In genomic region chr3:47054414-47054813, GRCh38 we compare ENCODE assay signal across 21 cellular contexts.
DNase-seq lines count a peak whose midpoint lies in the region; ATAC-seq, FAIRE-seq and TF ChIP-seq lines count a peak whose summit lies in the region.
"Had no signal": no experiment of that assay in that cellular context is flagged by ENCODE, and none has a peak within 500 bp of the region (broad histone marks: within the 10 kb centered on the region; RNA-seq: fewer than 3 reads in every experiment).

No MANE protein-coding gene starts in this region.

- no peak overlapping the region for H3K27ac ChIP-seq in CD4-positive, alpha-beta memory T cell (ENCODE audit: low read depth, low read length)
- H3K27ac ChIP-seq: tibial nerve had no signal

- peaks cover 32% of the 10 kb centered on the region for H3K4me1 ChIP-seq in CD4-positive, alpha-beta memory T cell (ENCODE audit: insufficient read depth, low read length)

- FAIRE-seq in GM12891 (lab: Jason Lieb, UNC) (peak; percentile 74), H54 (lab: Jason Lieb, UNC) (no peak)
- FAIRE-seq: astrocyte, TTC549 had no signal

- peaks cover 24 to 43% of the 10 kb centered on the region in 2 donors for H3K36me3 Mint-ChIP-seq in CD4-positive, alpha-beta memory T cell
- peaks cover 24% of the 10 kb centered on the region for H3K36me3 Mint-ChIP-seq in activated T-helper 1 cell treated with anti-CD3 and anti-CD28 coated beads, Interleukin-12 subunit alpha, Interleukin-12 subunit beta, Interleukin-2, Interleukin-4 antibody, amounts not matched to agents 30 ng/mL and 10 ng/mL and 1 ng/mL, durations not matched to agents 14 hours and 24 hours and 36 hours (ENCODE audit: low read depth)
- H3K36me3 Mint-ChIP-seq: IgD-negative memory B cell had no signal

- H3K4me3 ChIP-seq in CD4-positive, alpha-beta memory T cell (ENCODE audit: low read length in 2 of 2): no peak overlapping the region
- H3K4me3 ChIP-seq: MG63, tibial nerve had no signal

- H3K27ac Mint-ChIP-seq in CD4-positive, alpha-beta memory T cell: peak overlapping the region in 4 of 7 donors; percentile 33 to 70 (median 68)
- H3K27ac Mint-ChIP-seq in activated T-helper 1 cell treated with anti-CD3 and anti-CD28 coated beads, Interleukin-12 subunit alpha, Interleukin-12 subunit beta, Interleukin-2, Interleukin-4 antibody, amounts not matched to agents 30 ng/mL and 10 ng/mL and 1 ng/mL, durations not matched to agents 14 hours and 24 hours and 36 hours: no peak overlapping the region
- H3K27ac Mint-ChIP-seq: IgD-negative memory B cell; nephron progenitor cell; stimulated activated memory B cell treated with anti-CD40 and anti-IgM and Interleukin-4, amounts not matched to agents 10 μg/mL and 1 μg/mL and 100 μg/mL, for 72 hours had no signal

- peak; percentile 13 for ATAC-seq in left lobe of liver
- ATAC-seq: left cardiac atrium; stimulated activated memory B cell treated with anti-CD40 and anti-IgM and Interleukin-4, amounts not matched to agents 10 μg/mL and 1 μg/mL and 100 μg/mL, for 72 hours had no signal

- POLR2A ChIA-PET in CD4-positive, alpha-beta memory T cell (lab: Charles Lee; ENCODE audit: partially characterized antibody): interaction anchor here (1.5 kb wide), 1 partner anchor 12 kb away, joined by 4 read pairs; no protein-coding TSS in a partner anchor

- peaks cover 27 to 42% (median 36%) of the 10 kb centered on the region in 4 donors for H3K4me1 Mint-ChIP-seq in CD4-positive, alpha-beta memory T cell
- peaks cover 41% of the 10 kb centered on the region for H3K4me1 Mint-ChIP-seq in activated T-helper 1 cell treated with anti-CD3 and anti-CD28 coated beads, Interleukin-12 subunit alpha, Interleukin-12 subunit beta, Interleukin-2, Interleukin-4 antibody, amounts not matched to agents 30 ng/mL and 10 ng/mL and 1 ng/mL, durations not matched to agents 14 hours and 24 hours and 36 hours (ENCODE audit: low read depth)
- H3K4me1 Mint-ChIP-seq: nephron progenitor cell had no signal

- DNase-seq in CD4-positive, alpha-beta memory T cell: no peak
- no peak for DNase-seq in GM12891 (ENCODE audit: insufficient read length, low spot score)
- no peak for DNase-seq in activated T-helper 1 cell treated with anti-CD3 and anti-CD28 coated beads, Interleukin-12 subunit alpha, Interleukin-12 subunit beta, Interleukin-2, Interleukin-4 antibody, amounts not matched to agents 30 ng/mL and 10 ng/mL and 1 ng/mL, durations not matched to agents 14 hours and 24 hours and 36 hours (ENCODE audit: low spot score)
- DNase-seq in left lobe of liver (ENCODE audit: low spot score): no peak
- DNase-seq in H54 (ENCODE audit: insufficient read length, low spot score): no peak
- no peak for DNase-seq in DMS53 (lab: John Stamatoyannopoulos, UW)
- no peak for DNase-seq in superior temporal gyrus (ENCODE audit: extremely low spot score)
- DNase-seq: activated naive CD4-positive, alpha-beta T cell; CD4-positive, CD25-positive, alpha-beta regulatory T cell; DMS79 treated with DMSO at 0.1 percent for 48 hours; left cardiac atrium; mesenchymal stem cell; MG63; nephron progenitor cell; posterior cingulate gyrus had no signal

- no peaks in the 10 kb centered on the region for H3K9me3 Mint-ChIP-seq in CD4-positive, alpha-beta memory T cell
- H3K9me3 Mint-ChIP-seq in activated T-helper 1 cell treated with anti-CD3 and anti-CD28 coated beads, Interleukin-12 subunit alpha, Interleukin-12 subunit beta, Interleukin-2, Interleukin-4 antibody, amounts not matched to agents 30 ng/mL and 10 ng/mL and 1 ng/mL, durations not matched to agents 14 hours and 24 hours and 36 hours: no peaks in the 10 kb centered on the region
- H3K9me3 Mint-ChIP-seq: CD4-positive, CD25-positive, alpha-beta regulatory T cell; central memory CD8-positive, alpha-beta T cell; IgD-negative memory B cell; nephron progenitor cell; stimulated activated memory B cell treated with anti-CD40 and anti-IgM and Interleukin-4, amounts not matched to agents 10 μg/mL and 1 μg/mL and 100 μg/mL, for 72 hours had no signal

- TF ChIP-seq POLR2A in GM12891 (IDR thresholded peaks at IDR 0.05; ENCODE audit: low read depth, low read length): no peak
- no peak for TF ChIP-seq POLR2A in H54 (IDR thresholded peaks at IDR 0.05; ENCODE audit: low read depth, low read length)

- no peaks in the 10 kb centered on the region for H3K27me3 ChIP-seq in CD4-positive, alpha-beta memory T cell (ENCODE audit: insufficient read depth, low read length)
- H3K27me3 ChIP-seq: MG63, tibial nerve had no signal

- no peaks in the 10 kb centered on the region for H3K27me3 Mint-ChIP-seq in CD4-positive, alpha-beta memory T cell
- no peaks in the 10 kb centered on the region for H3K27me3 Mint-ChIP-seq in activated T-helper 1 cell treated with anti-CD3 and anti-CD28 coated beads, Interleukin-12 subunit alpha, Interleukin-12 subunit beta, Interleukin-2, Interleukin-4 antibody, amounts not matched to agents 30 ng/mL and 10 ng/mL and 1 ng/mL, durations not matched to agents 14 hours and 24 hours and 36 hours (ENCODE audit: insufficient read depth)
- H3K27me3 Mint-ChIP-seq: CD4-positive, CD25-positive, alpha-beta regulatory T cell; central memory CD8-positive, alpha-beta T cell; IgD-negative memory B cell; stimulated activated memory B cell treated with anti-CD40 and anti-IgM and Interleukin-4, amounts not matched to agents 10 μg/mL and 1 μg/mL and 100 μg/mL, for 72 hours had no signal

- peaks cover 4% of the 10 kb centered on the region for H3K36me3 ChIP-seq in CD4-positive, alpha-beta memory T cell (ENCODE audit: insufficient read depth, low read length)

- no peaks in the 10 kb centered on the region for H3K9me3 ChIP-seq in CD4-positive, alpha-beta memory T cell (ENCODE audit: control insufficient read depth in 1 of 2, low read length in 2 of 2)
- H3K9me3 ChIP-seq: MG63, tibial nerve had no signal

- H3K4me3 Mint-ChIP-seq in CD4-positive, alpha-beta memory T cell: no peak overlapping the region
- peak overlapping the region; percentile 3 for H3K4me3 Mint-ChIP-seq in activated T-helper 1 cell treated with anti-CD3 and anti-CD28 coated beads, Interleukin-12 subunit alpha, Interleukin-12 subunit beta, Interleukin-2, Interleukin-4 antibody, amounts not matched to agents 30 ng/mL and 10 ng/mL and 1 ng/mL, durations not matched to agents 14 hours and 24 hours and 36 hours
- H3K4me3 Mint-ChIP-seq: CD4-positive, CD25-positive, alpha-beta regulatory T cell; central memory CD8-positive, alpha-beta T cell; IgD-negative memory B cell; nephron progenitor cell; stimulated activated memory B cell treated with anti-CD40 and anti-IgM and Interleukin-4, amounts not matched to agents 10 μg/mL and 1 μg/mL and 100 μg/mL, for 72 hours had no signal

- intact Hi-C loops in CD4-positive, alpha-beta memory T cell (cut with micrococcal nuclease): no loop called here
- intact Hi-C loops in activated T-helper 1 cell treated with anti-CD3 and anti-CD28 coated beads, Interleukin-12 subunit alpha, Interleukin-12 subunit beta, Interleukin-2, Interleukin-4 antibody, amounts not matched to agents 30 ng/mL and 10 ng/mL and 1 ng/mL, durations not matched to agents 14 hours and 24 hours and 36 hours (cut with micrococcal nuclease): loop anchor here (1.0 kb wide), 1 partner anchor 25 kb away; no protein-coding TSS in a partner anchor

- CTCF ChIA-PET in CD4-positive, alpha-beta memory T cell (lab: Charles Lee; ENCODE audit: partially characterized antibody): interaction anchor here (1.7 kb wide), 1 partner anchor 8 kb away, joined by 3 read pairs; no protein-coding TSS in a partner anchor

TF ChIP-seq in GM12891, 5 proteins besides CTCF, POLR2A, EP300 and RAD21:
- TF ChIP-seq POLR2AphosphoS5 (IDR thresholded peaks at IDR 0.05; ENCODE audit: low read depth, low read length) (no peak), SPI1 (IDR thresholded peaks at IDR 0.05; ENCODE audit: low read depth, low read length) (no peak), PAX5 (IDR thresholded peaks at IDR 0.05; ENCODE audit: insufficient read depth, low read length, severe bottlenecking) (no peak), TAF1 (IDR thresholded peaks at IDR 0.05; ENCODE audit: low read depth, low read length) (no peak), POU2F2 (IDR thresholded peaks at IDR 0.05; ENCODE audit: low read depth, low read length) (no peak)
